In the genomic region with DNA sequence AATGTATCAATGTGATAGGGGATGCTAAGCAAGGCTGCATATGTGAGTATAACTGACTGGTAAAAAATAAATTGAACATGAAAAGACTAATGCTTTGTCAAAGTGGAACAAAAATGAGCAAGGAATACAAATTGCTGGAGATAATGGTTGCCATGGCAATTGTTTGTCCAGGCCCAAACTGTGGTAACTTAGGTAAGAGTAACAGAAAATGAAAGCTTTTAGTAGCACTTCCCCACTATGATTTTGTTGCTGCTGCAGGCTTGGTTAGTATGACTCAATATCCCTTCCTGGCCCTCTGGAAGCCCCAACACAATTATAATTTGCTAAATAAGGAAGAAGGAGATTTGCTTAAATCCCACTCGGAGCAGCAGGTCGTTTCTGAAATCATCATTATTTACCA, we compare ENCODE assay signal across 21 cellular contexts.
"Had no signal": no experiment of that assay in that cellular context is flagged by ENCODE, and none has a peak within 500 bp of the region (broad histone marks: within the 10 kb centered on the region; RNA-seq: fewer than 3 reads in every experiment).

No MANE protein-coding gene starts in this region.

- H3K27ac ChIP-seq: VCaP had no signal

- FAIRE-seq: colon had no signal

- H3K27me3 Mint-ChIP-seq: activated CD4-positive, alpha-beta memory T cell treated with anti-CD3 and anti-CD28 coated beads, Interleukin-2, amount 10 ng/mL, durations not matched to agents 7 days and 5 days; activated naive CD8-positive, alpha-beta T cell treated with anti-CD3 and anti-CD28 coated beads, Interleukin-2, amount 50 U/mL, for 24 hours; dendritic cell treated with granulocyte-macrophage colony-stimulating factor and Interleukin-4, amounts not matched to agents 40 ng/mL and 50 ng/mL, for 4 days; T-helper 17 cell had no signal

- H3K4me3 Mint-ChIP-seq: activated CD4-positive, alpha-beta memory T cell treated with anti-CD3 and anti-CD28 coated beads, Interleukin-2, amount 10 ng/mL, durations not matched to agents 7 days and 5 days; activated naive CD8-positive, alpha-beta T cell treated with anti-CD3 and anti-CD28 coated beads, Interleukin-2, amount 50 U/mL, for 24 hours; dendritic cell treated with granulocyte-macrophage colony-stimulating factor and Interleukin-4, amounts not matched to agents 40 ng/mL and 50 ng/mL, for 4 days; T-helper 17 cell had no signal

- H3K4me1 Mint-ChIP-seq: activated CD4-positive, alpha-beta memory T cell treated with anti-CD3 and anti-CD28 coated beads, Interleukin-2, amount 10 ng/mL, durations not matched to agents 7 days and 5 days; activated naive CD8-positive, alpha-beta T cell treated with anti-CD3 and anti-CD28 coated beads, Interleukin-2, amount 50 U/mL, for 24 hours; T-helper 17 cell had no signal

- H3K9me3 Mint-ChIP-seq: dendritic cell treated with granulocyte-macrophage colony-stimulating factor and Interleukin-4, amounts not matched to agents 40 ng/mL and 50 ng/mL, for 4 days had no signal

- DNase-seq: activated CD4-positive, alpha-beta memory T cell treated with anti-CD3 and anti-CD28 coated beads, Interleukin-2, amount 10 ng/mL, durations not matched to agents 7 days and 5 days; activated CD4-positive, alpha-beta T cell treated with anti-CD3 and anti-CD28 coated beads, Interleukin-2, amount 50 U/mL, for 1 hour; activated CD4-positive, CD25-positive, alpha-beta regulatory T cell; activated CD8-positive, alpha-beta memory T cell treated with anti-CD3 and anti-CD28 coated beads, Interleukin-2, amount 50 U/mL, for 4 hours; activated effector memory CD4-positive, alpha-beta T cell treated with anti-CD3 and anti-CD28 coated beads, Interleukin-2, amount 50 U/mL, for 16 hours; activated naive CD4-positive, alpha-beta T cell treated with Interleukin-2 at 50 U/mL for 16 hours; activated naive CD8-positive, alpha-beta T cell treated with anti-CD3 and anti-CD28 coated beads, Interleukin-2, amount 50 U/mL, for 24 hours; amygdala; cerebellar nuclear complex; NCI-H1048; NCI-H1417; NCI-H187; NCI-H2081; NCI-H446; NCI-H524; SIG-M5; T-helper 17 cell had no signal

- H3K27ac Mint-ChIP-seq: activated CD4-positive, alpha-beta memory T cell treated with anti-CD3 and anti-CD28 coated beads, Interleukin-2, amount 10 ng/mL, durations not matched to agents 7 days and 5 days; activated naive CD4-positive, alpha-beta T cell treated with anti-CD3 and anti-CD28 coated beads, Interleukin-2, amount 50 U/mL, for 72 hours; activated naive CD8-positive, alpha-beta T cell treated with anti-CD3 and anti-CD28 coated beads, Interleukin-2, amount 50 U/mL, for 24 hours; dendritic cell treated with granulocyte-macrophage colony-stimulating factor and Interleukin-4, amounts not matched to agents 40 ng/mL and 50 ng/mL, for 4 days; T-helper 17 cell had no signal

- ATAC-seq: activated naive CD4-positive, alpha-beta T cell treated with anti-CD3 and anti-CD28 coated beads, Interleukin-2, amount 50 U/mL, for 72 hours; activated naive CD8-positive, alpha-beta T cell treated with anti-CD3 and anti-CD28 coated beads, Interleukin-2, amount 50 U/mL, for 24 hours; T-helper 17 cell had no signal

- H3K36me3 Mint-ChIP-seq: activated naive CD4-positive, alpha-beta T cell treated with anti-CD3 and anti-CD28 coated beads, Interleukin-2, amount 50 U/mL, for 72 hours had no signal
